12 cellular contexts compared by ENCODE assay signal in the genomic region with DNA sequence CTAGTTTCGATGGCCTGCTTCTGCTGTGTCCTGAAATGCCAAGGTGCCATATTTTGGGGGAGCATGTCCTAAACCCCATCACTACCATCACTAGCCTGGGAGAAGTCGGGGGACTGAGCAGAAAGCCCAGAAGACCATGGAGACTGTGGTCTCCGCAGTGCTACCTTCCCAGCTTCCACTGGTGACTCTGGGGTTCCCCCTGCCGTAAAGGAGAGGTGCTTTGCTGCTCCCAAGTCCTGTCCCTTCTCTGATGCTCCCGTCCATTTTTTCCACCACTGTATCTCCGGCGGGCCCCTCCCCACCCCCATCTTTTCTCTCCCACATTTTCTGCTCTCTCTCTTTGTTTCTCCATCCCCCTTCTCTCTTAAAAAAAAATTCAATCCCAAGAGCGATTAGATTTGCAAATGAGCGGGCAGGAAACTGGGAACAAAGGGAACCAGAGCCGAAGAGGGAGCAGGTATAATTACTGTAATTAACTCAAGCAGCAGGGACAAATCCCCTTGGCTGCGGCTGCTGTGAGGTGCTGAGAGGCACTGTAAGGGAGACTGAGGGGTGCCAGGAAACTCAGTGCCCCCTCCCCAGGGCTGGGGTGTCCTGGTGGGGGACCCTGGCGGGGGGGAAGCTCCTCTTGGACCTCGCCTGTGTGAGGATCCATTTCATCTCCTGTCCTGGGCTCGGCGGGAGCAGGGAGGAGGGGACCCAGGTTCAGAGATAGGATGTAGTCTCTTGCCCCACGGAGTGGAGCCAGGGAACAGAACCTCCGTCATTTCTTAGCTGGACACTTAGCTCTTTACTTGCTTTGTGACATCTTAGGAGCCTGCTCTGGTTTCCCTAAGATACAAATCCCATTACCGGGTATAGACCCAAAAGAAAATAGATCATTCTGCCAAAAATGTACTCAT.
DNase-seq lines count a peak whose midpoint lies in the region; ATAC-seq and TF ChIP-seq lines count a peak whose summit lies in the region.
"Had no signal": no experiment of that assay in that cellular context is flagged by ENCODE, and none has a peak within 500 bp of the region (broad histone marks: within the 10 kb centered on the region; RNA-seq: fewer than 3 reads in every experiment).

No MANE protein-coding gene starts in this region.

- H3K4me3 ChIP-seq in astrocyte of the spinal cord (ENCODE audit: low read depth, low read length) (no peak overlapping the region), neural cell (ENCODE audit: low read length) (no peak overlapping the region)

- in situ Hi-C loops in astrocyte of the spinal cord (cut with HindIII; ENCODE audit: low sequenced_read_pairs) = no loop called here

- no peaks in the 10 kb centered on the region for H4K20me1 ChIP-seq in neural cell (ENCODE audit: insufficient read depth)

- H3K36me3 ChIP-seq in neural cell (ENCODE audit: insufficient read depth, low read length) = no peaks in the 10 kb centered on the region
- H3K36me3 ChIP-seq: neutrophil had no signal

- TF ChIP-seq RAD21 in neural cell (conservative IDR thresholded peaks at IDR 0.05) = no peak

- H2AFZ ChIP-seq in neural cell (ENCODE audit: low read depth, low read length) = peak overlapping the region; percentile 33

- H3K27ac ChIP-seq in neural cell (ENCODE audit: low read length) = peak overlapping the region; percentile 24
- H3K27ac ChIP-seq: neutrophil had no signal

- no peaks in the 10 kb centered on the region for H3K79me2 ChIP-seq in neural cell (replicated peaks; ENCODE audit: insufficient read depth, low read length)

- no peaks in the 10 kb centered on the region for H3K27me3 ChIP-seq in neural cell (ENCODE audit: insufficient read depth, low read depth, low read length)

- no peak for TF ChIP-seq EP300 in neural cell (conservative IDR thresholded peaks at IDR 0.05; ENCODE audit: poor library complexity, severe bottlenecking)

- no peaks in the 10 kb centered on the region for H3F3A ChIP-seq in neural cell (ENCODE audit: insufficient read depth, low read length, poor library complexity, severe bottlenecking)

- ATAC-seq in HG03108 (IDR thresholded peaks at IDR 0.05; ENCODE audit: unreplicated experiment) (no peak), HG02642 (IDR thresholded peaks at IDR 0.05; ENCODE audit: poor library complexity, unreplicated experiment) (no peak)
- ATAC-seq: CD8-positive, alpha-beta T cell had no signal

- no peaks in the 10 kb centered on the region for H3K9me2 ChIP-seq in neural cell (ENCODE audit: insufficient read depth, low read length)

- H3K4me2 ChIP-seq in neural cell (ENCODE audit: low read length) = no peak overlapping the region

- peak; percentile 27 for TF ChIP-seq CTCF in astrocyte of the spinal cord (IDR thresholded peaks at IDR 0.05; ENCODE audit: low read depth, low read length)
- no peak for TF ChIP-seq CTCF in neural cell (IDR thresholded peaks at IDR 0.05; ENCODE audit: poor library complexity, severe bottlenecking)

- H3K9ac ChIP-seq in neural cell (ENCODE audit: low read length) = peak overlapping the region; percentile 26

- no peaks in the 10 kb centered on the region for H3K9me3 ChIP-seq in neural cell (ENCODE audit: low read length)
- H3K9me3 ChIP-seq: neutrophil had no signal

- DNase-seq in ELR (ENCODE audit: low read depth) (peak; percentile 7), NCI-H2081 treated with DMSO at 0.1 percent for 48 hours (lab: John Stamatoyannopoulos, UW) (peak; percentile 69), astrocyte of the spinal cord (ENCODE audit: low read depth, low spot score) (no peak)
- no peak for DNase-seq in activated CD4-positive, CD25-positive, alpha-beta regulatory T cell (lab: John Stamatoyannopoulos, UW)
- DNase-seq in activated CD8-positive, alpha-beta memory T cell treated with anti-CD3 and anti-CD28 coated beads for 24 hours = no peak
- DNase-seq: activated CD4-positive, alpha-beta T cell treated with anti-CD3 and anti-CD28 coated beads, Interleukin-2, amount 50 U/mL, for 4 hours; CD8-positive, alpha-beta T cell; stimulated activated CD4-positive, alpha-beta T cell treated with anti-CD3 and anti-CD28 coated beads, Interleukin-4, amount 100 ng/mL, for 4 hours had no signal

TF ChIP-seq in neural cell, 6 proteins besides CTCF, POLR2A, EP300 and RAD21:
- TF ChIP-seq EZH2 (IDR thresholded peaks at IDR 0.05; ENCODE audit: borderline replicate concordance, insufficient read depth, low read length, poor library complexity, severe bottlenecking) (no peak), POLR2AphosphoS5 (IDR thresholded peaks at IDR 0.05) (no peak), TAF1 (IDR thresholded peaks at IDR 0.05; ENCODE audit: low read depth) (no peak), SMC3 (conservative IDR thresholded peaks at IDR 0.05; ENCODE audit: poor library complexity) (no peak), MXI1 (conservative IDR thresholded peaks at IDR 0.05; ENCODE audit: poor library complexity, severe bottlenecking) (no peak)
- TF ChIP-seq, protein P1, sequence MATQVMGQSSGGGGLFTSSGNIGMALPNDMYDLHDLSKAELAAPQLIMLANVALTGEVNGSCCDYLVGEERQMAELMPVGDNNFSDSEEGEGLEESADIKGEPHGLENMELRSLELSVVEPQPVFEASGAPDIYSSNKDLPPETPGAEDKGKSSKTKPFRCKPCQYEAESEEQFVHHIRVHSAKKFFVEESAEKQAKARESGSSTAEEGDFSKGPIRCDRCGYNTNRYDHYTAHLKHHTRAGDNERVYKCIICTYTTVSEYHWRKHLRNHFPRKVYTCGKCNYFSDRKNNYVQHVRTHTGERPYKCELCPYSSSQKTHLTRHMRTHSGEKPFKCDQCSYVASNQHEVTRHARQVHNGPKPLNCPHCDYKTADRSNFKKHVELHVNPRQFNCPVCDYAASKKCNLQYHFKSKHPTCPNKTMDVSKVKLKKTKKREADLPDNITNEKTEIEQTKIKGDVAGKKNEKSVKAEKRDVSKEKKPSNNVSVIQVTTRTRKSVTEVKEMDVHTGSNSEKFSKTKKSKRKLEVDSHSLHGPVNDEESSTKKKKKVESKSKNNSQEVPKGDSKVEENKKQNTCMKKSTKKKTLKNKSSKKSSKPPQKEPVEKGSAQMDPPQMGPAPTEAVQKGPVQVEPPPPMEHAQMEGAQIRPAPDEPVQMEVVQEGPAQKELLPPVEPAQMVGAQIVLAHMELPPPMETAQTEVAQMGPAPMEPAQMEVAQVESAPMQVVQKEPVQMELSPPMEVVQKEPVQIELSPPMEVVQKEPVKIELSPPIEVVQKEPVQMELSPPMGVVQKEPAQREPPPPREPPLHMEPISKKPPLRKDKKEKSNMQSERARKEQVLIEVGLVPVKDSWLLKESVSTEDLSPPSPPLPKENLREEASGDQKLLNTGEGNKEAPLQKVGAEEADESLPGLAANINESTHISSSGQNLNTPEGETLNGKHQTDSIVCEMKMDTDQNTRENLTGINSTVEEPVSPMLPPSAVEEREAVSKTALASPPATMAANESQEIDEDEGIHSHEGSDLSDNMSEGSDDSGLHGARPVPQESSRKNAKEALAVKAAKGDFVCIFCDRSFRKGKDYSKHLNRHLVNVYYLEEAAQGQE (IDR thresholded peaks at IDR 0.05; ENCODE audit: borderline replicate concordance) = no peak

Comparison
In these comparisons a context has a peak if more than half of its experiments do, and no peak if none do; other contexts are left out.
1. DNase-seq: peak in ELR (single experiment) and NCI-H2081 treated with DMSO at 0.1 percent for 48 hours (single experiment); none in astrocyte of the spinal cord (single experiment), activated CD4-positive, CD25-positive, alpha-beta regulatory T cell (0 of 4) and activated CD8-positive, alpha-beta memory T cell treated with anti-CD3 and anti-CD28 coated beads for 24 hours (single experiment).